ENCODE assay signal across 17 cellular contexts in the genomic region with DNA sequence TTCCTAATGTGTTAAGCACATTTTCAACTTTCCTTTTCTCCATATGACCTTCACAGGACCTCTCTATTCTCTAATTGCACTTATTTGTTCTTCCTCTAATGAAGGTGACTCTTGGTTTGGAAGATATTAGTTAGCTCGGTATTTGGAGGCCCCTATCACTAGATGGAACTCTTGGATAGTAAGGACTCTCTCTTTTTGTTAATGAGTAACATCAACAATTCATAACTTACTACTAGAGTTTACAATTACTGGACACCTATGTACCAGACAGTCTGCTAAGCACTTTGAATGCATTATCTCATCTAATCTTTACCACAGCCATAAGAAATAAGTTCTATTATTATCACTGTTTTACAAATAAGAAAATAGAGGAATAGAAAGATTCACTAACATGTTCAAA. TPM values are rescaled to one million over a fixed set of nuclear protein-coding genes. Genes with fewer than 3 reads are reported as not detected.
DNase-seq lines count a peak whose midpoint lies in the region; ATAC-seq and TF ChIP-seq lines count a peak whose summit lies in the region.
"Had no signal": no experiment of that assay in that cellular context is flagged by ENCODE, and none has a peak within 500 bp of the region (broad histone marks: within the 10 kb centered on the region; RNA-seq: fewer than 3 reads in every experiment).

No MANE protein-coding gene starts in this region.

- no peaks in the 10 kb centered on the region for H3K9me3 ChIP-seq in endocrine pancreas (ENCODE audit: control insufficient read depth, low read length)
- no peaks in the 10 kb centered on the region for H3K9me3 ChIP-seq in liver (ENCODE audit: control insufficient read depth in 4 of 4, low read length in 3 of 4)
- H3K9me3 ChIP-seq in ovary = no peaks in the 10 kb centered on the region

- intact Hi-C loops in ovary (cut with DNase I) = no loop called here

- peak overlapping the region; percentile 68 for H3K4me3 ChIP-seq in endocrine pancreas (ENCODE audit: control insufficient read depth, insufficient read depth, low read length)
- no peak overlapping the region for H3K4me3 ChIP-seq in liver (ENCODE audit: low read depth in 1 of 3, low read length in 3 of 3)
- H3K4me3 ChIP-seq in ovary = no peak overlapping the region
- H3K4me3 ChIP-seq: K562 had no signal

- no peaks in the 10 kb centered on the region for H3K36me3 ChIP-seq in endocrine pancreas (ENCODE audit: control insufficient read depth, insufficient read depth, low read length)
- no peaks in the 10 kb centered on the region for H3K36me3 ChIP-seq in liver (ENCODE audit: control insufficient read depth in 4 of 4, insufficient read depth in 3 of 4, low read depth in 1 of 4, low read length in 3 of 4)
- no peaks in the 10 kb centered on the region for H3K36me3 ChIP-seq in ovary

- no peak for DNase-seq in amniotic stem cell (lab: John Stamatoyannopoulos, UW)
- no peak for DNase-seq in ovary
- DNase-seq: C1 segment of cervical spinal cord; Calu3; CD4-positive, alpha-beta T cell; DMS 273 treated with DMSO at 0.1 percent for 48 hours; DND-41; GDM1; GOT3; HCEC 1CT; HFFc6 had no signal

- H3K9ac ChIP-seq in endocrine pancreas (ENCODE audit: control insufficient read depth, insufficient read depth, low read length) (no peak overlapping the region), liver (ENCODE audit: low read depth in 1 of 2, low read length in 2 of 2) (no peak overlapping the region)

- TF ChIP-seq POLR2A in ovary (IDR thresholded peaks at IDR 0.05) = no peak

- H3K27ac ChIP-seq in liver (ENCODE audit: low read depth in 1 of 2, low read length in 2 of 2) (no peak overlapping the region), ovary (no peak overlapping the region)

- TF ChIP-seq CTCF in liver (IDR thresholded peaks at IDR 0.05; ENCODE audit: low read depth, low read length, missing input control) (no peak), ovary (IDR thresholded peaks at IDR 0.05) (no peak)

- ATAC-seq in GM18861 (IDR thresholded peaks at IDR 0.05; ENCODE audit: unreplicated experiment) (peak; percentile 69), GM21447 (IDR thresholded peaks at IDR 0.05; ENCODE audit: unreplicated experiment) (peak; percentile 48), GM21390 (IDR thresholded peaks at IDR 0.05; ENCODE audit: unreplicated experiment) (no peak)
- ATAC-seq: K562 had no signal

- H3K27me3 ChIP-seq in endocrine pancreas (ENCODE audit: control insufficient read depth, insufficient read depth, low read length) (no peaks in the 10 kb centered on the region), liver (ENCODE audit: control insufficient read depth in 4 of 4, insufficient read depth in 4 of 4, low read length in 3 of 4) (peaks cover 0 to 5% (median 0%) of the 10 kb centered on the region in 4 donors), ovary (no peaks in the 10 kb centered on the region)

- WGBS in liver = 38% methylated on average over 1 of the region's 1 CpG
- WGBS in ovary, 3 donors = 73 to 86% (median 76%) methylated on average over 1 of the region's 1 CpG

- TF ChIP-seq EP300 in ovary (IDR thresholded peaks at IDR 0.05) = no peak

- peak; percentile 8 to 30 for TF ChIP-seq RAD21 in liver (IDR thresholded peaks at IDR 0.05)

- H3K4me1 ChIP-seq in endocrine pancreas (ENCODE audit: control insufficient read depth, insufficient read depth, low read length) (no peaks in the 10 kb centered on the region), liver (ENCODE audit: control insufficient read depth in 4 of 4, insufficient read depth in 4 of 4, low read length in 3 of 4) (no peaks in the 10 kb centered on the region), ovary (ENCODE audit: insufficient read depth) (no peaks in the 10 kb centered on the region)

TF ChIP-seq in liver, 16 proteins besides CTCF, POLR2A, EP300 and RAD21:
- TF ChIP-seq SP1 (IDR thresholded peaks at IDR 0.05) (no peak), HNF4G (IDR thresholded peaks at IDR 0.05) (no peak), RXRA (IDR thresholded peaks at IDR 0.05) (no peak), TAF1 (conservative IDR thresholded peaks at IDR 0.05) (no peak), EGR1 (IDR thresholded peaks at IDR 0.05; ENCODE audit: low read depth in 2 of 2) (no peak), GABPA (IDR thresholded peaks at IDR 0.05 in 1 of 2, conservative IDR thresholded peaks at IDR 0.05 in 1 of 2) (no peak), NR2F2 (IDR thresholded peaks at IDR 0.05) (no peak), YY1 (IDR thresholded peaks at IDR 0.05) (no peak), JUND (IDR thresholded peaks at IDR 0.05) (no peak), FOXA1 (IDR thresholded peaks at IDR 0.05) (no peak), FOXA2 (IDR thresholded peaks at IDR 0.05) (no peak), HNF4A (conservative IDR thresholded peaks at IDR 0.05) (no peak)
- TF ChIP-seq, protein P1, sequence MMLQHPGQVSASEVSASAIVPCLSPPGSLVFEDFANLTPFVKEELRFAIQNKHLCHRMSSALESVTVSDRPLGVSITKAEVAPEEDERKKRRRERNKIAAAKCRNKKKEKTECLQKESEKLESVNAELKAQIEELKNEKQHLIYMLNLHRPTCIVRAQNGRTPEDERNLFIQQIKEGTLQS (IDR thresholded peaks at IDR 0.05) = no peak
- TF ChIP-seq, protein P2, sequence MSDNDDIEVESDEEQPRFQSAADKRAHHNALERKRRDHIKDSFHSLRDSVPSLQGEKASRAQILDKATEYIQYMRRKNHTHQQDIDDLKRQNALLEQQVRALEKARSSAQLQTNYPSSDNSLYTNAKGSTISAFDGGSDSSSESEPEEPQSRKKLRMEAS (IDR thresholded peaks at IDR 0.05) = no peak
- TF ChIP-seq, protein P3, sequence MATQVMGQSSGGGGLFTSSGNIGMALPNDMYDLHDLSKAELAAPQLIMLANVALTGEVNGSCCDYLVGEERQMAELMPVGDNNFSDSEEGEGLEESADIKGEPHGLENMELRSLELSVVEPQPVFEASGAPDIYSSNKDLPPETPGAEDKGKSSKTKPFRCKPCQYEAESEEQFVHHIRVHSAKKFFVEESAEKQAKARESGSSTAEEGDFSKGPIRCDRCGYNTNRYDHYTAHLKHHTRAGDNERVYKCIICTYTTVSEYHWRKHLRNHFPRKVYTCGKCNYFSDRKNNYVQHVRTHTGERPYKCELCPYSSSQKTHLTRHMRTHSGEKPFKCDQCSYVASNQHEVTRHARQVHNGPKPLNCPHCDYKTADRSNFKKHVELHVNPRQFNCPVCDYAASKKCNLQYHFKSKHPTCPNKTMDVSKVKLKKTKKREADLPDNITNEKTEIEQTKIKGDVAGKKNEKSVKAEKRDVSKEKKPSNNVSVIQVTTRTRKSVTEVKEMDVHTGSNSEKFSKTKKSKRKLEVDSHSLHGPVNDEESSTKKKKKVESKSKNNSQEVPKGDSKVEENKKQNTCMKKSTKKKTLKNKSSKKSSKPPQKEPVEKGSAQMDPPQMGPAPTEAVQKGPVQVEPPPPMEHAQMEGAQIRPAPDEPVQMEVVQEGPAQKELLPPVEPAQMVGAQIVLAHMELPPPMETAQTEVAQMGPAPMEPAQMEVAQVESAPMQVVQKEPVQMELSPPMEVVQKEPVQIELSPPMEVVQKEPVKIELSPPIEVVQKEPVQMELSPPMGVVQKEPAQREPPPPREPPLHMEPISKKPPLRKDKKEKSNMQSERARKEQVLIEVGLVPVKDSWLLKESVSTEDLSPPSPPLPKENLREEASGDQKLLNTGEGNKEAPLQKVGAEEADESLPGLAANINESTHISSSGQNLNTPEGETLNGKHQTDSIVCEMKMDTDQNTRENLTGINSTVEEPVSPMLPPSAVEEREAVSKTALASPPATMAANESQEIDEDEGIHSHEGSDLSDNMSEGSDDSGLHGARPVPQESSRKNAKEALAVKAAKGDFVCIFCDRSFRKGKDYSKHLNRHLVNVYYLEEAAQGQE (IDR thresholded peaks at IDR 0.05) = no peak
- TF ChIP-seq, protein P4, sequence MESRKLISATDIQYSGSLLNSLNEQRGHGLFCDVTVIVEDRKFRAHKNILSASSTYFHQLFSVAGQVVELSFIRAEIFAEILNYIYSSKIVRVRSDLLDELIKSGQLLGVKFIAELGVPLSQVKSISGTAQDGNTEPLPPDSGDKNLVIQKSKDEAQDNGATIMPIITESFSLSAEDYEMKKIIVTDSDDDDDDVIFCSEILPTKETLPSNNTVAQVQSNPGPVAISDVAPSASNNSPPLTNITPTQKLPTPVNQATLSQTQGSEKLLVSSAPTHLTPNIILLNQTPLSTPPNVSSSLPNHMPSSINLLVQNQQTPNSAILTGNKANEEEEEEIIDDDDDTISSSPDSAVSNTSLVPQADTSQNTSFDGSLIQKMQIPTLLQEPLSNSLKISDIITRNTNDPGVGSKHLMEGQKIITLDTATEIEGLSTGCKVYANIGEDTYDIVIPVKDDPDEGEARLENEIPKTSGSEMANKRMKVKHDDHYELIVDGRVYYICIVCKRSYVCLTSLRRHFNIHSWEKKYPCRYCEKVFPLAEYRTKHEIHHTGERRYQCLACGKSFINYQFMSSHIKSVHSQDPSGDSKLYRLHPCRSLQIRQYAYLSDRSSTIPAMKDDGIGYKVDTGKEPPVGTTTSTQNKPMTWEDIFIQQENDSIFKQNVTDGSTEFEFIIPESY (IDR thresholded peaks at IDR 0.05) = no peak

RNA-seq across cellular contexts. Expression of a gene that starts 23.4 kb away (rescaled TPM):
- 10 to 100 TPM; 15.2 to 27.5 TPM for total RNA-seq in liver
- polyA plus RNA-seq in liver = 10 to 100 TPM in 1 of 2 donors, 1 to 10 TPM in 1; 8.2 to 12.2 TPM
- 100 to 1,000 TPM; 124 to 235 (median 187) TPM for total RNA-seq in ovary
- 100 to 1,000 TPM; 181 to 431 TPM for polyA plus RNA-seq in ovary

Comparison
In these comparisons a context has a peak if more than half of its experiments do, and no peak if none do; other contexts are left out.
1. RNA of a gene that starts 23.4 kb away (total RNA-seq): 124 to 235 TPM in ovary; 15.2 to 27.5 TPM in liver; every median in the first group is over 4 times any median in the second.